Comparison of ENCODE assay signal across 9 cellular contexts in genomic region chr6:1316482-1317220, GRCh38. TPM values are rescaled to one million over a fixed set of nuclear protein-coding genes. Genes with fewer than 3 reads are reported as not detected.
A peak's percentile ranks its signal among the peaks of the same experiment; 100 is the strongest.
DNase-seq lines count a peak whose midpoint lies in the region; ATAC-seq and TF ChIP-seq lines count a peak whose summit lies in the region.
"Had no signal": no experiment of that assay in that cellular context is flagged by ENCODE, and none has a peak within 500 bp of the region (broad histone marks: within the 10 kb centered on the region; RNA-seq: fewer than 3 reads in every experiment).

No MANE protein-coding gene starts in this region.

- H3K4me3 ChIP-seq in WI38 (ENCODE audit: low read depth, low read length): peak overlapping the region; percentile 55
- peak overlapping the region; percentile 20 to 36 for H3K4me3 ChIP-seq in testis

- intact Hi-C loops in testis (cut with DNase I; ENCODE audit: low total_unique reads): no loop called here

- H3K9me3 ChIP-seq in testis: no peaks in the 10 kb centered on the region

- no peak for DNase-seq in T-helper 2 cell treated with Interferon-gamma antibody and Interleukin-4, amounts not matched to agents 5 μg/mL and 100 μg/mL, for 36 hours (ENCODE audit: low spot score)
- DNase-seq in T-helper 2 cell: no peak
- peak; percentile 61 for DNase-seq in iPS-NIHi11 (ENCODE audit: low spot score)
- peak; percentile 19 for DNase-seq in testis
- DNase-seq in hypothalamus (lab: John Stamatoyannopoulos, UW): no peak

- H3K36me3 Mint-ChIP-seq in T-helper 2 cell treated with Interferon-gamma antibody and Interleukin-4, amounts not matched to agents 5 μg/mL and 100 μg/mL, for 36 hours (ENCODE audit: low read depth): no peaks in the 10 kb centered on the region

- ATAC-seq in esophagus mucosa (no peak), GM18517 (IDR thresholded peaks at IDR 0.05; ENCODE audit: unreplicated experiment) (no peak)

- no peak overlapping the region for H3K27ac Mint-ChIP-seq in T-helper 2 cell treated with Interferon-gamma antibody and Interleukin-4, amounts not matched to agents 5 μg/mL and 100 μg/mL, for 36 hours

- peaks cover 5% of the 10 kb centered on the region for H3K9me3 Mint-ChIP-seq in T-helper 2 cell treated with Interferon-gamma antibody and Interleukin-4, amounts not matched to agents 5 μg/mL and 100 μg/mL, for 36 hours

- 0 to 4% methylated on average over 13 to 23 of the region's 46 CpGs for WGBS in testis, 2 donors

- H3K36me3 ChIP-seq in testis (ENCODE audit: low read depth, missing control alignments): no peaks in the 10 kb centered on the region

- H3K27me3 ChIP-seq in testis: no peaks in the 10 kb centered on the region

- H3K4me1 ChIP-seq in testis: peaks cover 14% of the 10 kb centered on the region

- no peak for TF ChIP-seq POLR2A in testis (IDR thresholded peaks at IDR 0.05)

- H3K27ac ChIP-seq in testis: no peak overlapping the region
- H3K27ac ChIP-seq: VCaP had no signal

- H3K27me3 Mint-ChIP-seq in T-helper 2 cell treated with Interferon-gamma antibody and Interleukin-4, amounts not matched to agents 5 μg/mL and 100 μg/mL, for 36 hours (ENCODE audit: low read depth): peaks cover 38% of the 10 kb centered on the region

- H3K4me1 Mint-ChIP-seq in T-helper 2 cell treated with Interferon-gamma antibody and Interleukin-4, amounts not matched to agents 5 μg/mL and 100 μg/mL, for 36 hours (ENCODE audit: low read depth): peaks cover 8% of the 10 kb centered on the region

- TF ChIP-seq CTCF in WI38 (IDR thresholded peaks at IDR 0.05; ENCODE audit: low read depth, low read length): no peak
- no peak for TF ChIP-seq CTCF in testis (IDR thresholded peaks at IDR 0.05)

- peak overlapping the region; percentile 15 for H3K4me3 Mint-ChIP-seq in T-helper 2 cell treated with Interferon-gamma antibody and Interleukin-4, amounts not matched to agents 5 μg/mL and 100 μg/mL, for 36 hours

RNA-seq across cellular contexts. Expression of gene FOXQ1, which starts 4.8 kb away (rescaled TPM):
- total RNA-seq in testis (1 to 10 TPM; 1.7 TPM), esophagus mucosa (10.0 TPM)
- polyA plus RNA-seq in testis (ENCODE audit: insufficient read depth, low read depth, low replicate concordance): 0.53 TPM

Comparison
In these comparisons a context has a peak if more than half of its experiments do, and no peak if none do; other contexts are left out.
1. DNase-seq: peak in iPS-NIHi11 (single experiment) and testis (single experiment); none in T-helper 2 cell treated with Interferon-gamma antibody and Interleukin-4, amounts not matched to agents 5 μg/mL and 100 μg/mL, for 36 hours (single experiment), T-helper 2 cell (0 of 5) and hypothalamus (0 of 51).